ENCODE assay signal across 8 cellular contexts in the genomic region with DNA sequence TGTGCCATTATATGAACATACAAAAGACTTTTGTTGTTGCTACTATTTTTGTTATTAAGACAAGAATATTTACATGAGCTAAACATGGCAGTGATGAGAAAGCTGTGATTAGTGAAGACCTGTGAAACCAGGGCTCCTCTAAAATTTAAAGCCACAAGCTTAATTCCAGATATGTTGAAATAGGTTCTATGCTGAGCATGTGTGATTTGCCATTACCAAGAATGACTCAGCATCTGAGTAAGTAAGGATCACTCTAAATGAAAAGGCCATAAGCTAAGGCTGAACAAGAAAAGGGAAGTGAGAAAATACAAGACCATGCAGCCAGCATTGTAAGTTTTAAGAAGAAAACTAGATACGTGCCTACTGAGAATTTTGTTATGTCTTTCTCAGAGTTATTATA.
DNase-seq lines count a peak whose midpoint lies in the region; ATAC-seq and TF ChIP-seq lines count a peak whose summit lies in the region.

No MANE protein-coding gene starts in this region.

- intact Hi-C loops in posterior vena cava (cut with DNase I) = no loop called here

- H3K4me2 ChIP-seq in skeletal muscle satellite cell (ENCODE audit: low read length) = peak overlapping the region; percentile 7

- peak; percentile 83 for DNase-seq in H4 (ENCODE audit: low spot score)
- DNase-seq in LoVo (ENCODE audit: low spot score) = peak; percentile 18
- peak; percentile 92 for DNase-seq in choroid plexus epithelial cell (ENCODE audit: low read depth)
- no peak for DNase-seq in NCI-H1092 treated with DMSO at 0.1 percent for 48 hours (lab: John Stamatoyannopoulos, UW)
- no peak for DNase-seq in SHP77 (lab: John Stamatoyannopoulos, UW)
- no peak for DNase-seq in posterior vena cava (ENCODE audit: low spot score)

- H3K36me3 ChIP-seq in skeletal muscle satellite cell (ENCODE audit: insufficient read depth, low read length) = no peaks in the 10 kb centered on the region

- peaks cover 20% of the 10 kb centered on the region for H3K4me1 ChIP-seq in skeletal muscle satellite cell (ENCODE audit: control insufficient read depth, insufficient read depth, low read length)

- no peak for TF ChIP-seq CTCF in choroid plexus epithelial cell (conservative IDR thresholded peaks at IDR 0.05; ENCODE audit: low read depth, low read length)

- no peaks in the 10 kb centered on the region for H3K9me3 ChIP-seq in skeletal muscle satellite cell (replicated peaks; ENCODE audit: low read length)

- ATAC-seq in GM18499 (IDR thresholded peaks at IDR 0.05; ENCODE audit: insufficient read depth, unreplicated experiment) = peak; percentile 99

- H3K9ac ChIP-seq in skeletal muscle satellite cell (ENCODE audit: low read depth, low read length) = peak overlapping the region; percentile 7

- H3K27me3 ChIP-seq in skeletal muscle satellite cell (ENCODE audit: control insufficient read depth, insufficient read depth, low read length) = no peaks in the 10 kb centered on the region

- H3K4me3 ChIP-seq in choroid plexus epithelial cell (ENCODE audit: low read depth, low read length) = no peak overlapping the region
- no peak overlapping the region for H3K4me3 ChIP-seq in skeletal muscle satellite cell (ENCODE audit: low read length)

Comparison
In these comparisons a context has a peak if more than half of its experiments do, and no peak if none do; other contexts are left out.
1. DNase-seq: peak in H4 (single experiment), LoVo (single experiment) and choroid plexus epithelial cell (single experiment); none in NCI-H1092 treated with DMSO at 0.1 percent for 48 hours (single experiment), SHP77 (0 of 2) and posterior vena cava (single experiment).